20 cellular contexts compared by ENCODE assay signal in the genomic region with DNA sequence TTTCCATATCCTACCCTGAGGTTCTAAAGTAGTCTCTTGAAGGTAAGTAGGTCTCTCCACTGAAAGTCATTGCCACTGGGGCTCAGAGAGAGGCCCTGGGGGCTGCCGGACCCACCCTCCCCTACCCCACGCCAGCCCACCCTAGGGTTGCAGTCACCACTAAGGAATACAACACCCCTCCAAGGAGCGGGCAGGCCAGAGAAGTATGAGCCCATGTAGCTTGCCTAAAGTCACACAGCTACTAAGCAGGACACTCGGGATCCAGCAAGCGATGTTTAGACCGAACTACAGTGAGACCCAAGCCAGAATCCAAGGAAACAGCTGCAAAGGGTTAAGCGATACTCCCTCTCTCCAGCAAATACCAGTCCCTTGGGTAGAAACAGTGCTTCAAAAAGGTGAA. TPM values are rescaled to one million over a fixed set of nuclear protein-coding genes. Genes with fewer than 3 reads are reported as not detected.
DNase-seq lines count a peak whose midpoint lies in the region; ATAC-seq and TF ChIP-seq lines count a peak whose summit lies in the region.
"Had no signal": no experiment of that assay in that cellular context is flagged by ENCODE, and none has a peak within 500 bp of the region (broad histone marks: within the 10 kb centered on the region; RNA-seq: fewer than 3 reads in every experiment).

No MANE protein-coding gene starts in this region.

- H3K9me3 ChIP-seq in OCI-LY1 (ENCODE audit: low read length) = no peaks in the 10 kb centered on the region

- ATAC-seq in activated CD8-positive, alpha-beta memory T cell treated with anti-CD3 and anti-CD28 coated beads, Interleukin-2, amount 10 ng/mL, durations not matched to agents 7 days and 5 days = no peak
- ATAC-seq in left ventricle myocardium superior = no peak
- no peak for ATAC-seq in GM19463 (IDR thresholded peaks at IDR 0.05; ENCODE audit: unreplicated experiment)
- ATAC-seq: CD8-positive, alpha-beta T cell; GM23338; HCT116 had no signal

- H3K27me3 ChIP-seq in OCI-LY1 (ENCODE audit: insufficient read depth, low read length) = no peaks in the 10 kb centered on the region
- H3K27me3 ChIP-seq: BLaER1 had no signal

- no peaks in the 10 kb centered on the region for H4K20me1 ChIP-seq in OCI-LY1 (ENCODE audit: insufficient read depth, low read length)
- H4K20me1 ChIP-seq: BLaER1 had no signal

- CTCF ChIA-PET in activated CD8-positive, alpha-beta memory T cell treated with anti-CD3 and anti-CD28 coated beads, Interleukin-2, amount 10 ng/mL, durations not matched to agents 7 days and 5 days (lab: Charles Lee) = no interaction called here

- no peaks in the 10 kb centered on the region for H3F3A ChIP-seq in OCI-LY1 (ENCODE audit: insufficient read depth, low read length)

- no peak overlapping the region for H3K4me3 ChIP-seq in OCI-LY1 (ENCODE audit: low read depth, low read length, poor library complexity, severe bottlenecking)
- H3K4me3 ChIP-seq: BLaER1, GM23338 had no signal

- no peak overlapping the region for H2AFZ ChIP-seq in OCI-LY1 (ENCODE audit: low read length)
- H2AFZ ChIP-seq: GM23338 had no signal

- intact Hi-C loops in left ventricle myocardium superior (cut with micrococcal nuclease) = loop anchor here (10.0 kb wide), 2 partner anchors 194 to 524 kb away; no protein-coding TSS in a partner anchor

- H3K4me1 ChIP-seq in OCI-LY1 (ENCODE audit: insufficient read depth, low read length, severe bottlenecking) = peaks cover 18% of the 10 kb centered on the region
- H3K4me1 ChIP-seq: BLaER1, Caco-2 had no signal

- no peak overlapping the region for H3K27ac Mint-ChIP-seq in activated CD8-positive, alpha-beta memory T cell treated with anti-CD3 and anti-CD28 coated beads, Interleukin-2, amount 10 ng/mL, durations not matched to agents 7 days and 5 days
- H3K27ac Mint-ChIP-seq: B cell; CD4-positive, CD25-positive, alpha-beta regulatory T cell; CD8-positive, alpha-beta T cell; GM23338; H9 had no signal

- DNase-seq in activated CD8-positive, alpha-beta memory T cell treated with anti-CD3 and anti-CD28 coated beads, Interleukin-2, amount 10 ng/mL, durations not matched to agents 7 days and 5 days = peak; percentile 1
- no peak for DNase-seq in activated CD8-positive, alpha-beta memory T cell treated with anti-CD3 and anti-CD28 coated beads for 24 hours
- DNase-seq in islet precursor cell = peak; percentile 27
- DNase-seq in effector CD8-positive, alpha-beta T cell (lab: John Stamatoyannopoulos, UW) = no peak
- no peak for DNase-seq in left ventricle myocardium superior
- DNase-seq: Caco-2; CD4-positive, CD25-positive, alpha-beta regulatory T cell; DMS153; DND-41; H9 had no signal

- H3K36me3 ChIP-seq in OCI-LY1 (ENCODE audit: insufficient read depth, low read length) = no peaks in the 10 kb centered on the region
- H3K36me3 ChIP-seq: BLaER1 had no signal

- no peaks in the 10 kb centered on the region for H3K36me3 Mint-ChIP-seq in activated CD8-positive, alpha-beta memory T cell treated with anti-CD3 and anti-CD28 coated beads, Interleukin-2, amount 10 ng/mL, durations not matched to agents 7 days and 5 days
- H3K36me3 Mint-ChIP-seq: CD4-positive, CD25-positive, alpha-beta regulatory T cell; CD8-positive, alpha-beta T cell had no signal

- H3K27ac ChIP-seq in OCI-LY1 (ENCODE audit: low read depth, low read length, poor library complexity, severe bottlenecking) = peak overlapping the region; percentile 76
- H3K27ac ChIP-seq: 22Rv1, BLaER1, C4-2B had no signal

- H3K9me3 Mint-ChIP-seq in activated CD8-positive, alpha-beta memory T cell treated with anti-CD3 and anti-CD28 coated beads, Interleukin-2, amount 10 ng/mL, durations not matched to agents 7 days and 5 days (ENCODE audit: low read depth) = no peaks in the 10 kb centered on the region

- H3K27me3 Mint-ChIP-seq in activated CD8-positive, alpha-beta memory T cell treated with anti-CD3 and anti-CD28 coated beads, Interleukin-2, amount 10 ng/mL, durations not matched to agents 7 days and 5 days = peaks cover under 1% of the 10 kb centered on the region

- TF ChIP-seq CTCF in OCI-LY1 (IDR thresholded peaks at IDR 0.05; ENCODE audit: low read length) = no peak

- no peaks in the 10 kb centered on the region for H3K79me2 ChIP-seq in OCI-LY1 (ENCODE audit: insufficient read depth, low read length)

- H3K9me2 ChIP-seq in OCI-LY1 (ENCODE audit: low read depth, low read length) = no peaks in the 10 kb centered on the region

- no peaks in the 10 kb centered on the region for H3K4me1 Mint-ChIP-seq in activated CD8-positive, alpha-beta memory T cell treated with anti-CD3 and anti-CD28 coated beads, Interleukin-2, amount 10 ng/mL, durations not matched to agents 7 days and 5 days
- H3K4me1 Mint-ChIP-seq: CD4-positive, CD25-positive, alpha-beta regulatory T cell; GM23338; H9 had no signal

- H3K4me3 Mint-ChIP-seq in activated CD8-positive, alpha-beta memory T cell treated with anti-CD3 and anti-CD28 coated beads, Interleukin-2, amount 10 ng/mL, durations not matched to agents 7 days and 5 days = no peak overlapping the region
- H3K4me3 Mint-ChIP-seq: B cell; CD4-positive, CD25-positive, alpha-beta regulatory T cell; CD8-positive, alpha-beta T cell; GM23338; H9 had no signal

- no peak overlapping the region for H3K9ac ChIP-seq in OCI-LY1 (ENCODE audit: low read length)
- H3K9ac ChIP-seq: BLaER1 had no signal

- H3K4me2 ChIP-seq in OCI-LY1 (ENCODE audit: low read length) = no peak overlapping the region
- H3K4me2 ChIP-seq: BLaER1, GM23338 had no signal

RNA-seq across cellular contexts. Expression of a gene that starts 27.0 kb away (rescaled TPM):
- total RNA-seq in activated CD8-positive, alpha-beta memory T cell treated with anti-CD3 and anti-CD28 coated beads, Interleukin-2, amount 10 ng/mL, durations not matched to agents 7 days and 5 days = not detected
- not detected for total RNA-seq in left ventricle myocardium superior
- total RNA-seq: B cell; Caco-2; CD4-positive, CD25-positive, alpha-beta regulatory T cell; CD8-positive, alpha-beta T cell; GM23338; H4; H9 had no signal

Comparison
In these comparisons a context has a peak if more than half of its experiments do, and no peak if none do; other contexts are left out.
1. DNase-seq: peak in activated CD8-positive, alpha-beta memory T cell treated with anti-CD3 and anti-CD28 coated beads, Interleukin-2, amount 10 ng/mL, durations not matched to agents 7 days and 5 days (single experiment) and islet precursor cell (single experiment); none in activated CD8-positive, alpha-beta memory T cell treated with anti-CD3 and anti-CD28 coated beads for 24 hours (single experiment), effector CD8-positive, alpha-beta T cell (single experiment) and left ventricle myocardium superior (single experiment).